Comparison of ENCODE assay signal across 31 cellular contexts in genomic region chr17:14014647-14015046, GRCh38. TPM values are rescaled to one million over a fixed set of nuclear protein-coding genes. Genes with fewer than 3 reads are reported as not detected.
A peak's percentile ranks its signal among the peaks of the same experiment; 100 is the strongest.
DNase-seq lines count a peak whose midpoint lies in the region; ATAC-seq, FAIRE-seq and TF ChIP-seq lines count a peak whose summit lies in the region.
"Had no signal": no experiment of that assay in that cellular context is flagged by ENCODE, and none has a peak within 500 bp of the region (broad histone marks: within the 10 kb centered on the region; RNA-seq: fewer than 3 reads in every experiment).

No MANE protein-coding gene starts in this region.

- H2AFZ ChIP-seq in astrocyte (ENCODE audit: low read depth, low read length): no peak overlapping the region

- H3K27me3 ChIP-seq in astrocyte (ENCODE audit: insufficient read depth, low read length) (no peaks in the 10 kb centered on the region), foreskin keratinocyte (peaks cover 7% of the 10 kb centered on the region), skeletal muscle satellite cell (ENCODE audit: control insufficient read depth, insufficient read depth, low read length) (no peaks in the 10 kb centered on the region)

- no peaks in the 10 kb centered on the region for H3K79me2 ChIP-seq in astrocyte (ENCODE audit: insufficient read depth, low read length)

- H3K9me3 Mint-ChIP-seq in astrocyte (ENCODE audit: unreplicated experiment): no peaks in the 10 kb centered on the region
- H3K9me3 Mint-ChIP-seq: activated T-cell treated with anti-CD3 and anti-CD28 coated beads, Interleukin-2, amount 50 U/mL, for 72 hours; natural killer cell; T-helper 1 cell treated with Interleukin-12 subunit alpha and Interleukin-12 subunit beta and Interleukin-4 antibody, amounts not matched to agents 30 μg/mL and 1 μg/mL, for 36 hours had no signal

- H3K4me1 Mint-ChIP-seq in astrocyte (ENCODE audit: low read depth, unreplicated experiment): peaks cover 3% of the 10 kb centered on the region

- peak overlapping the region; percentile 75 for H3K4me2 ChIP-seq in astrocyte (ENCODE audit: low read length)
- peak overlapping the region; percentile 85 for H3K4me2 ChIP-seq in skeletal muscle satellite cell (ENCODE audit: low read length)

- H4K20me1 ChIP-seq in astrocyte (ENCODE audit: insufficient read depth, low read length): no peaks in the 10 kb centered on the region

- H3K27me3 Mint-ChIP-seq in astrocyte (ENCODE audit: low read depth, unreplicated experiment): peaks cover 11% of the 10 kb centered on the region
- H3K27me3 Mint-ChIP-seq: brain had no signal

- no peak overlapping the region for H3K27ac Mint-ChIP-seq in astrocyte (ENCODE audit: unreplicated experiment)
- H3K27ac Mint-ChIP-seq: activated T-cell treated with anti-CD3 and anti-CD28 coated beads, Interleukin-2, amount 50 U/mL, for 72 hours; natural killer cell; T-helper 1 cell treated with Interleukin-12 subunit alpha and Interleukin-12 subunit beta and Interleukin-4 antibody, amounts not matched to agents 30 μg/mL and 1 μg/mL, for 36 hours had no signal

- H3K9me3 ChIP-seq in astrocyte (ENCODE audit: insufficient read depth, low read depth, low read length) (no peaks in the 10 kb centered on the region), skeletal muscle satellite cell (replicated peaks; ENCODE audit: low read length) (no peaks in the 10 kb centered on the region)
- H3K9me3 ChIP-seq: Caco-2, psoas muscle, sigmoid colon had no signal

- H3K4me3 Mint-ChIP-seq in astrocyte (ENCODE audit: unreplicated experiment): no peak overlapping the region
- H3K4me3 Mint-ChIP-seq: activated T-cell treated with anti-CD3 and anti-CD28 coated beads, Interleukin-2, amount 50 U/mL, for 72 hours; natural killer cell; T-helper 1 cell treated with Interleukin-12 subunit alpha and Interleukin-12 subunit beta and Interleukin-4 antibody, amounts not matched to agents 30 μg/mL and 1 μg/mL, for 36 hours had no signal

- H3K4me1 ChIP-seq in astrocyte (ENCODE audit: insufficient read depth, low read length): peaks cover 8% of the 10 kb centered on the region
- H3K4me1 ChIP-seq in foreskin keratinocyte: no peaks in the 10 kb centered on the region
- peaks cover 20% of the 10 kb centered on the region for H3K4me1 ChIP-seq in skeletal muscle satellite cell (ENCODE audit: control insufficient read depth, insufficient read depth, low read length)
- H3K4me1 ChIP-seq: Caco-2, psoas muscle, sigmoid colon had no signal

- H3K36me3 Mint-ChIP-seq in astrocyte (ENCODE audit: low read depth, unreplicated experiment): no peaks in the 10 kb centered on the region
- H3K36me3 Mint-ChIP-seq: brain, natural killer cell had no signal

- peak; percentile 22 for ATAC-seq in foreskin keratinocyte
- no peak for ATAC-seq in HG02759 (IDR thresholded peaks at IDR 0.05; ENCODE audit: unreplicated experiment)
- no peak for ATAC-seq in HG02588 (IDR thresholded peaks at IDR 0.05; ENCODE audit: unreplicated experiment)
- ATAC-seq: activated T-cell treated with anti-CD3 and anti-CD28 coated beads, Interleukin-2, amount 50 U/mL, for 72 hours; natural killer cell; PC-3 had no signal

- TF ChIP-seq CTCF in astrocyte (IDR thresholded peaks at IDR 0.05; ENCODE audit: insufficient read depth, low read depth, low read length): no peak
- no peak for TF ChIP-seq CTCF in foreskin keratinocyte (conservative IDR thresholded peaks at IDR 0.05)

- H3K4me3 ChIP-seq in astrocyte (ENCODE audit: insufficient read depth, low read depth, low read length) (peak overlapping the region; percentile 38), skeletal muscle satellite cell (ENCODE audit: low read length) (peak overlapping the region; percentile 64)
- H3K4me3 ChIP-seq: sigmoid colon had no signal

- no peaks in the 10 kb centered on the region for H3K36me3 ChIP-seq in astrocyte (ENCODE audit: insufficient read depth, low read length)
- H3K36me3 ChIP-seq in skeletal muscle satellite cell (ENCODE audit: insufficient read depth, low read length): no peaks in the 10 kb centered on the region
- H3K36me3 ChIP-seq: sigmoid colon had no signal

- H3K9ac ChIP-seq in astrocyte (ENCODE audit: low read length) (peak overlapping the region; percentile 34), skeletal muscle satellite cell (ENCODE audit: low read depth, low read length) (peak overlapping the region; percentile 10)

- FAIRE-seq in astrocyte (lab: Jason Lieb, UNC): no peak
- FAIRE-seq: endometrium, GM18507, kidney had no signal

- H3K27ac ChIP-seq in astrocyte (ENCODE audit: low read depth, low read length) (no peak overlapping the region), foreskin keratinocyte (no peak overlapping the region)
- H3K27ac ChIP-seq: C4-2B, psoas muscle, sigmoid colon had no signal

- DNase-seq in ELR (ENCODE audit: low read depth): peak; percentile 8
- DNase-seq in astrocyte (ENCODE audit: low read depth): peak; percentile 54
- DNase-seq in foreskin keratinocyte: peak in 1 of 2 donors; percentile 15
- no peak for DNase-seq in DMS79 (lab: John Stamatoyannopoulos, UW)
- DNase-seq in RPMI8226: no peak
- DNase-seq: activated CD4-positive, alpha-beta T cell treated with anti-CD3 and anti-CD28 coated beads, Interleukin-2, amount 50 U/mL, for 4 hours; activated T-cell treated with anti-CD3 and anti-CD28 coated beads, Interleukin-2, amount 50 U/mL, for 72 hours; Caco-2; DMS79 treated with DMSO at 0.1 percent for 48 hours; kidney; midbrain; natural killer cell; NCI-H1105; NCI-H1930; NCI-H526; NK-92 treated with Interleukin-12 subunit alpha and Interleukin-12 subunit beta, amount 100 ng/mL, for 24 hours; occipital lobe; PC-3; psoas muscle; Right ventricle myocardium superior; sigmoid colon; stimulated activated CD4-positive, alpha-beta T cell treated with anti-CD3 and anti-CD28 coated beads, Interleukin-4, amount 100 ng/mL, for 4 hours; trophoblast cell had no signal

RNA-seq across cellular contexts. Expression of gene COX10, which starts 54.7 kb away (rescaled TPM):
- total RNA-seq in astrocyte (16.2 and 16.4 TPM in 2 replicates), foreskin keratinocyte (15.2 and 16.0 TPM in 2 replicates)
- 8.4 and 9.6 TPM in 2 replicates for polyA plus RNA-seq in foreskin keratinocyte
- total RNA-seq in skeletal muscle satellite cell (2012; rRNA removed): 15.7 and 24.1 TPM in 2 replicates

Comparison
In these comparisons a context has a peak if more than half of its experiments do, and no peak if none do; other contexts are left out.
1. DNase-seq: peak in ELR (single experiment) and astrocyte (single experiment); none in DMS79 (single experiment) and RPMI8226 (single experiment).